ENCODE assay signal across 21 cellular contexts in the genomic region with DNA sequence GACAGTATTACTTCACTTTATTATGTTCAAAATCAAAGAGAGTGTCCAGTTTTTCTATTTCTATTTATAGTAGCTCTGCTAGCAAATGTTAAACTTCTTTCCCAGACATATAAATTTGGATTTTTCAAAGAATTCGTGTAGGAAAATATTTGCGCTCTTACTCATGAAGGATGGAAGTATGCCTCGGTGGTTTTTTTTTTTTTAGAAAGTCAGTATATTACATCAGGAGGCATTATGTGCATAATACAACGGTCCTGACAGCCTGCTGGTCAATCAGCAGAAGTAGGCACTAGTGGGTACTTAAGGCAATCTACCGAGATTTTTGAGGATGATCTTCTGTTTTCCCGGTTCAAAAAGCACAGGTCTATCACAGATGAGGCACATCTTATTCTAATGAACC.
"Had no signal": no experiment of that assay in that cellular context is flagged by ENCODE, and none has a peak within 500 bp of the region (broad histone marks: within the 10 kb centered on the region; RNA-seq: fewer than 3 reads in every experiment).

No MANE protein-coding gene starts in this region.

- H3K9me3 ChIP-seq: breast epithelium, neutrophil had no signal

- H3K36me3 ChIP-seq: breast epithelium, neutrophil had no signal

- H3K36me3 Mint-ChIP-seq: activated naive CD8-positive, alpha-beta T cell treated with anti-CD3 and anti-CD28 coated beads, Interleukin-2, amount 10 ng/mL, durations not matched to agents 7 days and 5 days; natural killer cell; T-cell; WTC11 had no signal

- H3K4me1 ChIP-seq: breast epithelium, parathyroid adenoma had no signal

- H3K4me3 Mint-ChIP-seq: activated CD8-positive, alpha-beta T cell treated with anti-CD3 and anti-CD28 coated beads for 36 hours; activated naive CD8-positive, alpha-beta T cell treated with anti-CD3 and anti-CD28 coated beads, Interleukin-2, amount 10 ng/mL, durations not matched to agents 7 days and 5 days; dendritic cell treated with granulocyte-macrophage colony-stimulating factor and Interleukin-4, amounts not matched to agents 40 ng/mL and 50 ng/mL, for 4 days; natural killer cell; stimulated activated naive CD8-positive, alpha-beta T cell treated with anti-CD3 and anti-CD28 coated beads, Interleukin-15, Interleukin-2, amounts not matched to agents 100 ng/mL and 50 ng/mL, for 24 hours; T-cell; WTC11 had no signal

- H2AFZ ChIP-seq: parathyroid adenoma had no signal

- H3K27ac Mint-ChIP-seq: activated CD8-positive, alpha-beta T cell treated with anti-CD3 and anti-CD28 coated beads for 36 hours; activated naive CD8-positive, alpha-beta T cell treated with anti-CD3 and anti-CD28 coated beads, Interleukin-2, amount 10 ng/mL, durations not matched to agents 7 days and 5 days; activated T-helper 2 cell treated with anti-CD3 and anti-CD28 coated beads, Interferon-gamma antibody, Interleukin-2, Interleukin-4, amounts not matched to agents 10 μg/mL and 5 μg/mL and 100 μg/mL, durations not matched to agents 14 hours and 24 hours and 36 hours; dendritic cell treated with granulocyte-macrophage colony-stimulating factor and Interleukin-4, amounts not matched to agents 40 ng/mL and 50 ng/mL, for 4 days; natural killer cell; stimulated activated naive CD8-positive, alpha-beta T cell treated with anti-CD3 and anti-CD28 coated beads, Interleukin-15, Interleukin-2, amounts not matched to agents 100 ng/mL and 50 ng/mL, for 24 hours; T-cell; WTC11 had no signal

- H3K27me3 Mint-ChIP-seq: activated CD8-positive, alpha-beta T cell treated with anti-CD3 and anti-CD28 coated beads for 36 hours; activated naive CD8-positive, alpha-beta T cell treated with anti-CD3 and anti-CD28 coated beads, Interleukin-2, amount 10 ng/mL, durations not matched to agents 7 days and 5 days; dendritic cell treated with granulocyte-macrophage colony-stimulating factor and Interleukin-4, amounts not matched to agents 40 ng/mL and 50 ng/mL, for 4 days; stimulated activated naive CD8-positive, alpha-beta T cell treated with anti-CD3 and anti-CD28 coated beads, Interleukin-15, Interleukin-2, amounts not matched to agents 100 ng/mL and 50 ng/mL, for 24 hours; T-cell had no signal

- DNase-seq: activated CD4-positive, alpha-beta T cell treated with anti-CD3 and anti-CD28 coated beads for 4 hours; activated CD8-positive, alpha-beta T cell treated with anti-CD3 and anti-CD28 coated beads for 36 hours; activated naive CD4-positive, alpha-beta T cell treated with Interleukin-2 at 50 U/mL for 16 hours; activated naive CD8-positive, alpha-beta T cell treated with anti-CD3 and anti-CD28 coated beads, Interleukin-2, amount 10 ng/mL, durations not matched to agents 7 days and 5 days; activated T-cell treated with anti-CD3 and anti-CD28 coated beads, Interleukin-2, amount 50 U/mL, for 1 hour; effector CD8-positive, alpha-beta T cell; left cardiac atrium; mesenchymal stem cell; natural killer cell; stimulated activated CD4-positive, alpha-beta T cell treated with anti-CD3 and anti-CD28 coated beads, Interleukin-1b, Interleukin-23, amount 100 ng/mL, for 48 hours; T-cell; trophoblast cell had no signal

- H3K4me1 Mint-ChIP-seq: activated naive CD8-positive, alpha-beta T cell treated with anti-CD3 and anti-CD28 coated beads, Interleukin-2, amount 10 ng/mL, durations not matched to agents 7 days and 5 days; natural killer cell; T-cell had no signal

- H3K27me3 ChIP-seq: breast epithelium, neutrophil had no signal

- H3K9me3 Mint-ChIP-seq: activated CD8-positive, alpha-beta T cell treated with anti-CD3 and anti-CD28 coated beads for 36 hours; activated naive CD8-positive, alpha-beta T cell treated with anti-CD3 and anti-CD28 coated beads, Interleukin-2, amount 10 ng/mL, durations not matched to agents 7 days and 5 days; activated T-helper 2 cell treated with anti-CD3 and anti-CD28 coated beads, Interferon-gamma antibody, Interleukin-2, Interleukin-4, amounts not matched to agents 10 μg/mL and 5 μg/mL and 100 μg/mL, durations not matched to agents 14 hours and 24 hours and 36 hours; dendritic cell treated with granulocyte-macrophage colony-stimulating factor and Interleukin-4, amounts not matched to agents 40 ng/mL and 50 ng/mL, for 4 days; natural killer cell; stimulated activated naive CD8-positive, alpha-beta T cell treated with anti-CD3 and anti-CD28 coated beads, Interleukin-15, Interleukin-2, amounts not matched to agents 100 ng/mL and 50 ng/mL, for 24 hours; T-cell; WTC11 had no signal

- H3K27ac ChIP-seq: breast epithelium, neutrophil, parathyroid adenoma had no signal

- ATAC-seq: activated CD8-positive, alpha-beta T cell treated with anti-CD3 and anti-CD28 coated beads for 36 hours; esophagus mucosa; left cardiac atrium; natural killer cell; sciatic nerve; T-cell; WTC11 had no signal

- H3K79me2 ChIP-seq: parathyroid adenoma had no signal

- H3K4me3 ChIP-seq: breast epithelium had no signal

- H3K9ac ChIP-seq: parathyroid adenoma had no signal
